In genomic region chr3:159828542-159828943, GRCh38 we compare ENCODE assay signal across 8 cellular contexts. TPM values are rescaled to one million over a fixed set of nuclear protein-coding genes. Genes with fewer than 3 reads are reported as not detected.
DNase-seq lines count a peak whose midpoint lies in the region; ATAC-seq, FAIRE-seq and TF ChIP-seq lines count a peak whose summit lies in the region.

No MANE protein-coding gene starts in this region.

- H2BK5ac ChIP-seq in H1 (ENCODE audit: low read depth, low read length) = no peak overlapping the region

- H3K9me3 ChIP-seq in H1 (ENCODE audit: insufficient read depth in 2 of 2, low read depth in 1 of 2, low read length in 1 of 2) (no peaks in the 10 kb centered on the region), aorta (ENCODE audit: control insufficient read depth, low read length) (no peaks in the 10 kb centered on the region)
- H3K9me3 ChIP-seq in naive thymus-derived CD4-positive, alpha-beta T cell (ENCODE audit: control insufficient read depth in 2 of 3, low read length in 3 of 3) = no peaks in the 10 kb centered on the region

- TF ChIP-seq RAD21 in H1 (IDR thresholded peaks at IDR 0.05 in 1 of 2, conservative IDR thresholded peaks at IDR 0.05 in 1 of 2; ENCODE audit: low read depth in 2 of 2, low read length in 2 of 2) = peak; percentile 56 to 62

- H3K4me3 ChIP-seq in H1 (ENCODE audit: extremely low read depth in 1 of 4, insufficient read depth in 2 of 4, low read depth in 3 of 4, low read length in 4 of 4) = no peak overlapping the region
- no peak overlapping the region for H3K4me3 ChIP-seq in naive thymus-derived CD4-positive, alpha-beta T cell (ENCODE audit: low read length)
- H3K4me3 ChIP-seq in aorta (ENCODE audit: low read length in 2 of 2) = no peak overlapping the region

- intact Hi-C loops in activated CD8-positive, alpha-beta T cell treated with anti-CD3 and anti-CD28 coated beads for 36 hours (cut with micrococcal nuclease) = no loop called here
- intact Hi-C loops in naive thymus-derived CD4-positive, alpha-beta T cell (cut with micrococcal nuclease) = loop anchor here in 1 of 2 donors (2.0 to 5.0 kb wide), 2 partner anchors 178 to 659 kb away; no protein-coding TSS in a partner anchor
- intact Hi-C loops in aorta (cut with DNase I) = loop anchor here (5.0 to 10.0 kb wide), 2 partner anchors 176 to 179 kb away; no protein-coding TSS in a partner anchor

- H2AK5ac ChIP-seq in H1 (ENCODE audit: low read depth, low read length) = no peak overlapping the region

- H3K27ac ChIP-seq in H1 (ENCODE audit: low read depth, low read length) = no peak overlapping the region
- H3K27ac ChIP-seq in naive thymus-derived CD4-positive, alpha-beta T cell (ENCODE audit: low read depth, low read length) = no peak overlapping the region
- no peak overlapping the region for H3K27ac ChIP-seq in aorta (ENCODE audit: low read depth in 1 of 2, low read length in 2 of 2)

- no peaks in the 10 kb centered on the region for H3K4me1 Mint-ChIP-seq in activated CD8-positive, alpha-beta T cell treated with anti-CD3 and anti-CD28 coated beads for 36 hours (ENCODE audit: low read depth)
- no peaks in the 10 kb centered on the region for H3K4me1 Mint-ChIP-seq in activated CD8-positive, alpha-beta T cell treated with anti-CD3 and anti-CD28 coated beads, Interleukin-2, amount 10 ng/mL, durations not matched to agents 7 days and 5 days (ENCODE audit: low read depth)
- peaks cover 0 to 3% (median 0%) of the 10 kb centered on the region in 7 donors for H3K4me1 Mint-ChIP-seq in naive thymus-derived CD4-positive, alpha-beta T cell

- TF ChIP-seq EP300 in H1 (IDR thresholded peaks at IDR 0.05; ENCODE audit: borderline replicate concordance in 1 of 2, low read depth in 2 of 2, low read length in 2 of 2) = no peak

- no peak overlapping the region for H3K14ac ChIP-seq in H1 (ENCODE audit: insufficient read length)

- H4K5ac ChIP-seq in H1 (ENCODE audit: insufficient read length, low read depth, low read length) = no peak overlapping the region

- no peaks in the 10 kb centered on the region for H3K36me3 Mint-ChIP-seq in activated CD8-positive, alpha-beta T cell treated with anti-CD3 and anti-CD28 coated beads for 36 hours (ENCODE audit: low read depth)
- H3K36me3 Mint-ChIP-seq in activated CD8-positive, alpha-beta T cell treated with anti-CD3 and anti-CD28 coated beads, Interleukin-2, amount 10 ng/mL, durations not matched to agents 7 days and 5 days (ENCODE audit: low read depth) = no peaks in the 10 kb centered on the region
- no peaks in the 10 kb centered on the region for H3K36me3 Mint-ChIP-seq in naive thymus-derived CD4-positive, alpha-beta T cell

- no peaks in the 10 kb centered on the region for H3K23me2 ChIP-seq in H1 (ENCODE audit: low read depth, low read length)

- H2BK20ac ChIP-seq in H1 (ENCODE audit: low read length) = no peak overlapping the region

- TF ChIP-seq CTCF in activated CD8-positive, alpha-beta T cell treated with anti-CD3 and anti-CD28 coated beads for 36 hours (IDR thresholded peaks at IDR 0.05) = peak; percentile 63
- TF ChIP-seq CTCF in H1 (IDR thresholded peaks at IDR 0.05; ENCODE audit: control extremely low read depth in 1 of 3, insufficient read depth in 1 of 3, low read depth in 1 of 3, low read length in 3 of 3) = peak in 2 of 3 experiments; percentile 33 to 38; a peak in 2 of 4 replicates

- no peaks in the 10 kb centered on the region for H3K4me1 ChIP-seq in H1 (replicated peaks in 1 of 4; ENCODE audit: control insufficient read depth in 3 of 4, insufficient read depth in 4 of 4, low read length in 3 of 4)
- peaks cover 0 to 3% of the 10 kb centered on the region in 2 donors for H3K4me1 ChIP-seq in naive thymus-derived CD4-positive, alpha-beta T cell (ENCODE audit: control insufficient read depth in 2 of 2, insufficient read depth in 2 of 2, low read length in 2 of 2)
- H3K4me1 ChIP-seq in aorta (ENCODE audit: control insufficient read depth in 1 of 2, insufficient read depth in 2 of 2, low read length in 2 of 2) = peaks cover 7 to 8% of the 10 kb centered on the region in 2 donors

- POLR2A ChIA-PET in activated CD8-positive, alpha-beta T cell treated with anti-CD3 and anti-CD28 coated beads for 36 hours (lab: Charles Lee) = no interaction called here
- POLR2A ChIA-PET in activated CD8-positive, alpha-beta T cell treated with anti-CD3 and anti-CD28 coated beads, Interleukin-2, amount 10 ng/mL, durations not matched to agents 7 days and 5 days (lab: Charles Lee) = no interaction called here
- POLR2A ChIA-PET in H1 (lab: Charles Lee; ENCODE audit: partially characterized antibody) = interaction anchor here (3.4 kb wide), 1 partner anchor 11 kb away, joined by 11 read pairs; the partner anchor contains the start of gene SCHIP1
- POLR2A ChIA-PET in naive thymus-derived CD4-positive, alpha-beta T cell (lab: Charles Lee) = no interaction called here

- H3K4me3 Mint-ChIP-seq in activated CD8-positive, alpha-beta T cell treated with anti-CD3 and anti-CD28 coated beads for 36 hours = no peak overlapping the region
- H3K4me3 Mint-ChIP-seq in activated CD8-positive, alpha-beta T cell treated with anti-CD3 and anti-CD28 coated beads, Interleukin-2, amount 10 ng/mL, durations not matched to agents 7 days and 5 days = no peak overlapping the region
- no peak overlapping the region for H3K4me3 Mint-ChIP-seq in naive thymus-derived CD4-positive, alpha-beta T cell

- H3K9ac ChIP-seq in H1 (replicated peaks in 1 of 4; ENCODE audit: extremely low read depth in 1 of 4, low read depth in 3 of 4, low read length in 3 of 4) = no peak overlapping the region

- peak; percentile 51 for ATAC-seq in activated CD8-positive, alpha-beta T cell treated with anti-CD3 and anti-CD28 coated beads for 36 hours
- ATAC-seq in activated CD8-positive, alpha-beta T cell treated with anti-CD3 and anti-CD28 coated beads, Interleukin-2, amount 10 ng/mL, durations not matched to agents 7 days and 5 days = no peak
- ATAC-seq in naive thymus-derived CD4-positive, alpha-beta T cell = peak; percentile 59
- ATAC-seq in aorta (ENCODE audit: low FRiP score) (no peak), HG02763 (IDR thresholded peaks at IDR 0.05; ENCODE audit: unreplicated experiment) (no peak)

- WGBS in H1 (ENCODE audit: extremely low coverage in 1 of 2, insufficient coverage in 1 of 2, insufficient read length in 1 of 2, insufficient replicate concordance in 2 of 2, low coverage in 1 of 2, low lambda C conversion rate in 2 of 2, missing lambda C conversion rate in 1 of 2), 2 experiments = 63% methylated on average over 5 of the region's 5 CpGs; no CpG with 5 or more reads in 1 of the 2 experiments
- WGBS in aorta, 2 donors = 18 to 20% methylated on average over 5 of the region's 5 CpGs

- H3K4ac ChIP-seq in H1 (replicated peaks; ENCODE audit: insufficient read length, low read depth, low read length) = no peak overlapping the region

- H2AFZ ChIP-seq in H1 (ENCODE audit: low read length) = no peak overlapping the region

- no peak overlapping the region for H4K91ac ChIP-seq in H1 (replicated peaks; ENCODE audit: insufficient read length, low read length)

- H3K36me3 ChIP-seq in H1 (ENCODE audit: control insufficient read depth in 2 of 4, insufficient read depth in 4 of 4, low read length in 3 of 4) (no peaks in the 10 kb centered on the region), aorta (ENCODE audit: control insufficient read depth in 1 of 2, insufficient read depth in 2 of 2, low read length in 1 of 2) (peaks cover 0 to 1% of the 10 kb centered on the region in 2 donors)
- no peaks in the 10 kb centered on the region for H3K36me3 ChIP-seq in naive thymus-derived CD4-positive, alpha-beta T cell (ENCODE audit: control insufficient read depth in 2 of 3, insufficient read depth in 3 of 3, low read length in 3 of 3)

- H4K8ac ChIP-seq in H1 (ENCODE audit: extremely low read depth, insufficient read depth, low read length) = no peak overlapping the region

- H3K9me3 Mint-ChIP-seq in activated CD8-positive, alpha-beta T cell treated with anti-CD3 and anti-CD28 coated beads for 36 hours = no peaks in the 10 kb centered on the region
- H3K9me3 Mint-ChIP-seq in activated CD8-positive, alpha-beta T cell treated with anti-CD3 and anti-CD28 coated beads, Interleukin-2, amount 10 ng/mL, durations not matched to agents 7 days and 5 days (ENCODE audit: insufficient read depth) = no peaks in the 10 kb centered on the region
- no peaks in the 10 kb centered on the region for H3K9me3 Mint-ChIP-seq in naive thymus-derived CD4-positive, alpha-beta T cell

- no peaks in the 10 kb centered on the region for H3K79me1 ChIP-seq in H1 (ENCODE audit: low read depth, low read length)

- no peak overlapping the region for H2BK15ac ChIP-seq in H1 (ENCODE audit: low read length)

- no peak overlapping the region for H3K23ac ChIP-seq in H1 (ENCODE audit: insufficient read length)

- no peak overlapping the region for H2BK12ac ChIP-seq in H1 (ENCODE audit: low read depth, low read length)

- H3K27me3 ChIP-seq in H1 (replicated peaks in 1 of 4; ENCODE audit: control insufficient read depth in 3 of 4, extremely low read depth in 1 of 4, insufficient read depth in 3 of 4, low read length in 3 of 4) = no peaks in the 10 kb centered on the region
- no peaks in the 10 kb centered on the region for H3K27me3 ChIP-seq in naive thymus-derived CD4-positive, alpha-beta T cell (ENCODE audit: control insufficient read depth in 2 of 2, insufficient read depth in 2 of 2, low read length in 2 of 2)
- H3K27me3 ChIP-seq in aorta (ENCODE audit: control insufficient read depth in 1 of 2, insufficient read depth in 2 of 2, low read length in 1 of 2) = no peaks in the 10 kb centered on the region

- H3K27ac Mint-ChIP-seq in activated CD8-positive, alpha-beta T cell treated with anti-CD3 and anti-CD28 coated beads for 36 hours = no peak overlapping the region
- H3K27ac Mint-ChIP-seq in activated CD8-positive, alpha-beta T cell treated with anti-CD3 and anti-CD28 coated beads, Interleukin-2, amount 10 ng/mL, durations not matched to agents 7 days and 5 days = no peak overlapping the region
- no peak overlapping the region for H3K27ac Mint-ChIP-seq in naive thymus-derived CD4-positive, alpha-beta T cell

- H3K56ac ChIP-seq in H1 (replicated peaks; ENCODE audit: insufficient read length, low read depth, low read length) = no peak overlapping the region

- no peaks in the 10 kb centered on the region for H3K79me2 ChIP-seq in H1 (ENCODE audit: control insufficient read depth in 1 of 2, insufficient read depth in 2 of 2, low read length in 2 of 2)

- no peak overlapping the region for H3K4me2 ChIP-seq in H1 (ENCODE audit: insufficient read depth in 1 of 2, low read depth in 2 of 2, low read length in 2 of 2)

- no peaks in the 10 kb centered on the region for H4K20me1 ChIP-seq in H1 (replicated peaks in 1 of 2; ENCODE audit: control insufficient read depth in 1 of 2, insufficient read depth in 2 of 2, low read length in 2 of 2)

- CTCF ChIA-PET in activated CD8-positive, alpha-beta T cell treated with anti-CD3 and anti-CD28 coated beads for 36 hours (lab: Charles Lee) = interaction anchor here (0.6 to 2.0 kb wide), 14 partner anchors 8 to 587 kb away, joined by 3 to 7 read pairs (median 4); partner anchors contain the start of gene SCHIP1
- CTCF ChIA-PET in activated CD8-positive, alpha-beta T cell treated with anti-CD3 and anti-CD28 coated beads, Interleukin-2, amount 10 ng/mL, durations not matched to agents 7 days and 5 days (lab: Charles Lee) = interaction anchor here (0.6 to 2.3 kb wide), 7 partner anchors 10 to 563 kb away, joined by 3 to 8 read pairs (median 5); partner anchors contain the start of gene SCHIP1
- CTCF ChIA-PET in H1 (lab: Charles Lee; ENCODE audit: partially characterized antibody) = interaction anchor here (0.6 to 11.3 kb wide), 43 partner anchors 9 to 962 kb away, joined by 3 to 109 read pairs (median 4); partner anchors contain the start of genes IL12A and SCHIP1
- CTCF ChIA-PET in naive thymus-derived CD4-positive, alpha-beta T cell (lab: Charles Lee) = interaction anchor here (0.9 kb wide), 1 partner anchor 584 kb away, joined by 3 read pairs; no protein-coding TSS in a partner anchor

- no peak for TF ChIP-seq POLR2A in H1 (IDR thresholded peaks at IDR 0.05; ENCODE audit: control extremely low read depth in 1 of 2, low read depth in 2 of 2, low read length in 2 of 2)

- peaks cover 3% of the 10 kb centered on the region for H3K27me3 Mint-ChIP-seq in activated CD8-positive, alpha-beta T cell treated with anti-CD3 and anti-CD28 coated beads for 36 hours
- peaks cover 3% of the 10 kb centered on the region for H3K27me3 Mint-ChIP-seq in activated CD8-positive, alpha-beta T cell treated with anti-CD3 and anti-CD28 coated beads, Interleukin-2, amount 10 ng/mL, durations not matched to agents 7 days and 5 days (ENCODE audit: low read depth)
- H3K27me3 Mint-ChIP-seq in naive thymus-derived CD4-positive, alpha-beta T cell = peaks cover 0 to 7% (median 7%) of the 10 kb centered on the region in 5 donors

- peak; percentile 83 for FAIRE-seq in HTR-8/SVneo (lab: Jason Lieb, UNC)
- no peak for FAIRE-seq in H1 (lab: Jason Lieb, UNC)

- no peak overlapping the region for H2BK120ac ChIP-seq in H1 (replicated peaks; ENCODE audit: low read depth, low read length)

- no peak overlapping the region for H3K18ac ChIP-seq in H1 (ENCODE audit: extremely low read depth, low read length)

- DNase-seq in activated CD8-positive, alpha-beta T cell treated with anti-CD3 and anti-CD28 coated beads for 36 hours = no peak
- DNase-seq in activated CD8-positive, alpha-beta T cell treated with anti-CD3 and anti-CD28 coated beads, Interleukin-2, amount 10 ng/mL, durations not matched to agents 7 days and 5 days = no peak
- no peak for DNase-seq in HTR-8/SVneo (ENCODE audit: insufficient read length, low spot score)
- DNase-seq in NOMO-1 treated with DMSO at 0.1 percent for 48 hours (lab: John Stamatoyannopoulos, UW; ENCODE audit: unreplicated experiment) = peak; percentile 84
- no peak for DNase-seq in H1 (ENCODE audit: low read depth in 1 of 2, low spot score in 2 of 2)
- peak in 2 of 9 donors; percentile 7 to 9 for DNase-seq in naive thymus-derived CD4-positive, alpha-beta T cell
- no peak for DNase-seq in aorta

RNA-seq across cellular contexts. Expression of gene SCHIP1, which starts 11.1 kb away (rescaled TPM):
- not detected for total RNA-seq in activated CD8-positive, alpha-beta T cell treated with anti-CD3 and anti-CD28 coated beads for 36 hours
- total RNA-seq in activated CD8-positive, alpha-beta T cell treated with anti-CD3 and anti-CD28 coated beads, Interleukin-2, amount 10 ng/mL, durations not matched to agents 7 days and 5 days = not detected
- total RNA-seq in H1 (2021; fragmentation: NEBNext Ultra II Directional; extraction: Animal tissue kit (Norgen Biotek cat#: 25700)) = 5.3 and 5.9 TPM in 2 replicates
- polyA plus RNA-seq in H1 (2011; rRNA removed) (10.1 and 13.5 TPM in 2 replicates), aorta (1 to 10 TPM; 2.8 to 9.0 TPM)
- polyA plus RNA-seq in H1 (2011; cell fraction: cytosol; rRNA removed) = 11.4 TPM
- polyA plus RNA-seq in H1 (2011; cell fraction: nucleus; rRNA removed) = 13.7 TPM
- polyA plus RNA-seq in H1 (2012, experiment 1 of 2) = 13.8 to 16.6 TPM (median 15.5 TPM) in 4 replicates
- 1.2 TPM for polyA plus RNA-seq in H1 (2012, experiment 2 of 2)
- polyA plus RNA-seq in H1 (2013, experiment 1 of 2) = 7.2 TPM
- 7.1 TPM for polyA plus RNA-seq in H1 (2013, experiment 2 of 2)
- polyA minus RNA-seq in H1 (2011; rRNA and poly(A)+ RNA removed) = 12.2 and 15.7 TPM in 2 replicates
- polyA minus RNA-seq in H1 (2011; cell fraction: cytosol; rRNA and poly(A)+ RNA removed) = 7.5 TPM
- polyA minus RNA-seq in H1 (2011; cell fraction: nucleus; rRNA and poly(A)+ RNA removed) = 26.4 TPM
- total RNA-seq in naive thymus-derived CD4-positive, alpha-beta T cell = not detected
- polyA plus RNA-seq in naive thymus-derived CD4-positive, alpha-beta T cell = not detected
- 10 to 100 TPM; 18.0 to 32.7 TPM for total RNA-seq in aorta

Comparison
In these comparisons a context has a peak if more than half of its experiments do, and no peak if none do; other contexts are left out.
1. ATAC-seq: peak in activated CD8-positive, alpha-beta T cell treated with anti-CD3 and anti-CD28 coated beads for 36 hours (single experiment) and naive thymus-derived CD4-positive, alpha-beta T cell (single experiment); none in activated CD8-positive, alpha-beta T cell treated with anti-CD3 and anti-CD28 coated beads, Interleukin-2, amount 10 ng/mL, durations not matched to agents 7 days and 5 days (single experiment), aorta (single experiment) and HG02763 (single experiment).